In the genomic region with DNA sequence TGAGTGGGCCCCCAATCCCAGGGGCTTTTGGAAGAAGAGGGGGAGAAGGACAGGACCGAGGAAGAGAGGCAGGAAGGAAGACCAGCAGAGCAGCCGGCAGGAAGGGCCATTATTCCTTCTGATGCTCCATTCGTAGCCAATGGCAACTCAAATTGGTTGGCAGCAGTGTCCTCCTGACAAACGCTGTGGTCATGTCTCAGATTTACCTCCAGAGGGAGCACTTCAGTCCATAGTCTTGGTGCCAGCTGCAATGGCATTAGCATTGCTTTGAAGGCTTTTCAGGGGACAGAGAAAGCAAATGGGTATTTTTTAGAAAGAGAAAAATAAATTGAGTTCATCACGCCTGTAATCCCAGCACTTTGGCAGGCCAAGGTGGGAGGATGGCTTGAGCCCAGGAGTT, we compare ENCODE assay signal across 9 cellular contexts. TPM values are rescaled to one million over a fixed set of nuclear protein-coding genes. Genes with fewer than 3 reads are reported as not detected.
"Had no signal": no experiment of that assay in that cellular context is flagged by ENCODE, and none has a peak within 500 bp of the region (broad histone marks: within the 10 kb centered on the region; RNA-seq: fewer than 3 reads in every experiment).

No MANE protein-coding gene starts in this region.

RNA-seq across cellular contexts. Expression of a gene that starts 9.9 kb away (rescaled TPM):
- total RNA-seq: activated CD4-positive, alpha-beta T cell treated with anti-CD3 and anti-CD28 coated beads, Interleukin-2, amount 10 ng/mL, durations not matched to agents 24 days and 14 days; cerebellum; esophagus muscularis mucosa; hepatocyte; lung microvascular endothelial cell; mesothelial cell of epicardium; osteoblast; right cardiac atrium had no signal
- polyA plus RNA-seq: hepatocyte, right cardiac atrium, small intestine had no signal

RNA-seq across cellular contexts. Expression of a gene that starts 24.4 kb away (rescaled TPM):
- total RNA-seq: activated CD4-positive, alpha-beta T cell treated with anti-CD3 and anti-CD28 coated beads, Interleukin-2, amount 10 ng/mL, durations not matched to agents 24 days and 14 days; cerebellum; esophagus muscularis mucosa; hepatocyte; lung microvascular endothelial cell; mesothelial cell of epicardium; right cardiac atrium had no signal
- polyA plus RNA-seq: hepatocyte, right cardiac atrium had no signal

RNA-seq across cellular contexts. Expression of a gene that starts 44.0 kb away (rescaled TPM):
- total RNA-seq: activated CD4-positive, alpha-beta T cell treated with anti-CD3 and anti-CD28 coated beads, Interleukin-2, amount 10 ng/mL, durations not matched to agents 24 days and 14 days; cerebellum; esophagus muscularis mucosa; hepatocyte; lung microvascular endothelial cell; mesothelial cell of epicardium; osteoblast; right cardiac atrium had no signal
- polyA plus RNA-seq: hepatocyte, right cardiac atrium, small intestine had no signal
